In genomic region chr10:42753126-42753506, GRCh38 we compare ENCODE assay signal across 8 cellular contexts. TPM values are rescaled to one million over a fixed set of nuclear protein-coding genes. Genes with fewer than 3 reads are reported as not detected.
A peak's percentile ranks its signal among the peaks of the same experiment; 100 is the strongest.
DNase-seq lines count a peak whose midpoint lies in the region; ATAC-seq and TF ChIP-seq lines count a peak whose summit lies in the region.

No MANE protein-coding gene starts in this region.

- H3K9me3 ChIP-seq in spleen, result no peaks in the 10 kb centered on the region

- H3K27me3 Mint-ChIP-seq in activated B cell treated with CpG ODN at 0.5 μM for 24 hours, result peaks cover 56% of the 10 kb centered on the region

- TF ChIP-seq CTCF in GM12874 (IDR thresholded peaks at IDR 0.05; ENCODE audit: insufficient read depth, low read depth, low read length), result peak; percentile 41
- TF ChIP-seq CTCF in activated B cell treated with CpG ODN at 0.5 μM for 24 hours (IDR thresholded peaks at IDR 0.05), result no peak
- TF ChIP-seq CTCF in spleen (IDR thresholded peaks at IDR 0.05 in 8 of 11, conservative IDR thresholded peaks at IDR 0.05 in 3 of 11), result peak; percentile 47 to 89 (median 82)

- peak overlapping the region; percentile 83 for H3K4me3 Mint-ChIP-seq in activated B cell treated with CpG ODN at 0.5 μM for 24 hours

- peak overlapping the region; percentile 49 to 76 (median 54) for H3K4me3 ChIP-seq in spleen

- DNase-seq in activated B cell treated with CpG ODN at 0.5 μM for 24 hours (peak; percentile 46), iris pigment epithelial cell (ENCODE audit: low read depth) (peak; percentile 75), spleen (peak; percentile 86)
- DNase-seq in central memory CD4-positive, alpha-beta T cell, result peak; percentile 47

- TF ChIP-seq EP300 in Ishikawa (IDR thresholded peaks at IDR 0.05; ENCODE audit: borderline replicate concordance), result no peak

- CTCF ChIA-PET in activated B cell treated with CpG ODN at 0.5 μM for 24 hours (lab: Charles Lee), result interaction anchor here (0.6 to 1.0 kb wide), 2 partner anchors 42 to 352 kb away, joined by 3 read pairs; no protein-coding TSS in a partner anchor

- ATAC-seq in activated B cell treated with CpG ODN at 0.5 μM for 24 hours (ENCODE audit: low read depth) (peak; percentile 45), HG03280 (IDR thresholded peaks at IDR 0.05; ENCODE audit: unreplicated experiment) (no peak), GM18520 (IDR thresholded peaks at IDR 0.05; ENCODE audit: unreplicated experiment) (no peak)

- H3K36me3 Mint-ChIP-seq in activated B cell treated with CpG ODN at 0.5 μM for 24 hours (ENCODE audit: low read depth), result no peaks in the 10 kb centered on the region

- WGBS in spleen, 5 donors, result 0 to 23% (median 3%) methylated on average over 3 to 28 of the region's 28 CpGs

- H3K4me1 ChIP-seq in spleen, result peaks cover 8 to 35% (median 31%) of the 10 kb centered on the region in 6 donors

- H3K36me3 ChIP-seq in spleen, result no peaks in the 10 kb centered on the region

- TF ChIP-seq POLR2A in spleen (IDR thresholded peaks at IDR 0.05), result no peak

- H3K9me3 Mint-ChIP-seq in activated B cell treated with CpG ODN at 0.5 μM for 24 hours, result no peaks in the 10 kb centered on the region

- TF ChIP-seq RAD21 in Ishikawa (IDR thresholded peaks at IDR 0.05; ENCODE audit: low read depth), result peak; percentile 62

- peak overlapping the region in 7 of 8 donors; percentile 22 to 77 (median 68) for H3K27ac ChIP-seq in spleen

- POLR2A ChIA-PET in activated B cell treated with CpG ODN at 0.5 μM for 24 hours (lab: Charles Lee), result interaction anchor here (2.0 kb wide), 1 partner anchor 29 kb away, joined by 9 read pairs; the partner anchor contains the start of gene BMS1

- intact Hi-C loops in activated B cell treated with CpG ODN at 0.5 μM for 24 hours (cut with micrococcal nuclease), result loop anchor here (5.0 to 10.0 kb wide), 3 partner anchors 118 to 709 kb away; partner anchors contain the start of gene ZNF33B
- intact Hi-C loops in spleen (cut with DNase I; ENCODE audit: low total_unique reads), result no loop called here

- H3K4me1 Mint-ChIP-seq in activated B cell treated with CpG ODN at 0.5 μM for 24 hours, result peaks cover 14% of the 10 kb centered on the region

- peaks cover 0 to 94% (median 34%) of the 10 kb centered on the region in 7 donors for H3K27me3 ChIP-seq in spleen (replicated peaks in 1 of 7)

- no peak overlapping the region for H3K27ac Mint-ChIP-seq in activated B cell treated with CpG ODN at 0.5 μM for 24 hours

TF ChIP-seq in Ishikawa, 13 proteins besides CTCF, POLR2A, EP300 and RAD21:
- TF ChIP-seq CEBPB (IDR thresholded peaks at IDR 0.05) (no peak), FOXM1 (IDR thresholded peaks at IDR 0.05; ENCODE audit: borderline replicate concordance, low read depth) (no peak), TCF12 (IDR thresholded peaks at IDR 0.05; ENCODE audit: low read depth) (no peak), TAF1 (IDR thresholded peaks at IDR 0.05; ENCODE audit: low read depth) (no peak), REST (IDR thresholded peaks at IDR 0.05; ENCODE audit: low read depth) (no peak), MAX (IDR thresholded peaks at IDR 0.05) (no peak), EGR1 (IDR thresholded peaks at IDR 0.05) (no peak), TEAD4 (IDR thresholded peaks at IDR 0.05) (no peak), NFIC (IDR thresholded peaks at IDR 0.05) (no peak), YY1 (IDR thresholded peaks at IDR 0.05; ENCODE audit: low read depth) (no peak), CREB1 (IDR thresholded peaks at IDR 0.05; ENCODE audit: low read depth) (no peak)
- TF ChIP-seq, protein P1, sequence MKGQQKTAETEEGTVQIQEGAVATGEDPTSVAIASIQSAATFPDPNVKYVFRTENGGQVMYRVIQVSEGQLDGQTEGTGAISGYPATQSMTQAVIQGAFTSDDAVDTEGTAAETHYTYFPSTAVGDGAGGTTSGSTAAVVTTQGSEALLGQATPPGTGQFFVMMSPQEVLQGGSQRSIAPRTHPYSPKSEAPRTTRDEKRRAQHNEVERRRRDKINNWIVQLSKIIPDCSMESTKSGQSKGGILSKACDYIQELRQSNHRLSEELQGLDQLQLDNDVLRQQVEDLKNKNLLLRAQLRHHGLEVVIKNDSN (IDR thresholded peaks at IDR 0.05), result no peak

RNA-seq across cellular contexts. Expression of gene BMS1, which starts 29.5 kb away (rescaled TPM):
- total RNA-seq in activated B cell treated with CpG ODN at 0.5 μM for 24 hours (24.6 and 25.1 TPM in 2 replicates), spleen (10 to 100 TPM; 13.1 to 17.7 (median 15.5) TPM)
- polyA plus RNA-seq in spleen, result 1 to 10 TPM; 6.6 to 9.1 (median 7.3) TPM
